In genomic region chr3:20890124-20890523, GRCh38 we compare ENCODE assay signal across 1 cellular context.
TF ChIP-seq lines count a peak whose summit lies in the region.

No MANE protein-coding gene starts in this region.

TF ChIP-seq in K562, 482 proteins besides CTCF, POLR2A, EP300 and RAD21 (continued from another document and continues in another):
- TF ChIP-seq, protein P1, sequence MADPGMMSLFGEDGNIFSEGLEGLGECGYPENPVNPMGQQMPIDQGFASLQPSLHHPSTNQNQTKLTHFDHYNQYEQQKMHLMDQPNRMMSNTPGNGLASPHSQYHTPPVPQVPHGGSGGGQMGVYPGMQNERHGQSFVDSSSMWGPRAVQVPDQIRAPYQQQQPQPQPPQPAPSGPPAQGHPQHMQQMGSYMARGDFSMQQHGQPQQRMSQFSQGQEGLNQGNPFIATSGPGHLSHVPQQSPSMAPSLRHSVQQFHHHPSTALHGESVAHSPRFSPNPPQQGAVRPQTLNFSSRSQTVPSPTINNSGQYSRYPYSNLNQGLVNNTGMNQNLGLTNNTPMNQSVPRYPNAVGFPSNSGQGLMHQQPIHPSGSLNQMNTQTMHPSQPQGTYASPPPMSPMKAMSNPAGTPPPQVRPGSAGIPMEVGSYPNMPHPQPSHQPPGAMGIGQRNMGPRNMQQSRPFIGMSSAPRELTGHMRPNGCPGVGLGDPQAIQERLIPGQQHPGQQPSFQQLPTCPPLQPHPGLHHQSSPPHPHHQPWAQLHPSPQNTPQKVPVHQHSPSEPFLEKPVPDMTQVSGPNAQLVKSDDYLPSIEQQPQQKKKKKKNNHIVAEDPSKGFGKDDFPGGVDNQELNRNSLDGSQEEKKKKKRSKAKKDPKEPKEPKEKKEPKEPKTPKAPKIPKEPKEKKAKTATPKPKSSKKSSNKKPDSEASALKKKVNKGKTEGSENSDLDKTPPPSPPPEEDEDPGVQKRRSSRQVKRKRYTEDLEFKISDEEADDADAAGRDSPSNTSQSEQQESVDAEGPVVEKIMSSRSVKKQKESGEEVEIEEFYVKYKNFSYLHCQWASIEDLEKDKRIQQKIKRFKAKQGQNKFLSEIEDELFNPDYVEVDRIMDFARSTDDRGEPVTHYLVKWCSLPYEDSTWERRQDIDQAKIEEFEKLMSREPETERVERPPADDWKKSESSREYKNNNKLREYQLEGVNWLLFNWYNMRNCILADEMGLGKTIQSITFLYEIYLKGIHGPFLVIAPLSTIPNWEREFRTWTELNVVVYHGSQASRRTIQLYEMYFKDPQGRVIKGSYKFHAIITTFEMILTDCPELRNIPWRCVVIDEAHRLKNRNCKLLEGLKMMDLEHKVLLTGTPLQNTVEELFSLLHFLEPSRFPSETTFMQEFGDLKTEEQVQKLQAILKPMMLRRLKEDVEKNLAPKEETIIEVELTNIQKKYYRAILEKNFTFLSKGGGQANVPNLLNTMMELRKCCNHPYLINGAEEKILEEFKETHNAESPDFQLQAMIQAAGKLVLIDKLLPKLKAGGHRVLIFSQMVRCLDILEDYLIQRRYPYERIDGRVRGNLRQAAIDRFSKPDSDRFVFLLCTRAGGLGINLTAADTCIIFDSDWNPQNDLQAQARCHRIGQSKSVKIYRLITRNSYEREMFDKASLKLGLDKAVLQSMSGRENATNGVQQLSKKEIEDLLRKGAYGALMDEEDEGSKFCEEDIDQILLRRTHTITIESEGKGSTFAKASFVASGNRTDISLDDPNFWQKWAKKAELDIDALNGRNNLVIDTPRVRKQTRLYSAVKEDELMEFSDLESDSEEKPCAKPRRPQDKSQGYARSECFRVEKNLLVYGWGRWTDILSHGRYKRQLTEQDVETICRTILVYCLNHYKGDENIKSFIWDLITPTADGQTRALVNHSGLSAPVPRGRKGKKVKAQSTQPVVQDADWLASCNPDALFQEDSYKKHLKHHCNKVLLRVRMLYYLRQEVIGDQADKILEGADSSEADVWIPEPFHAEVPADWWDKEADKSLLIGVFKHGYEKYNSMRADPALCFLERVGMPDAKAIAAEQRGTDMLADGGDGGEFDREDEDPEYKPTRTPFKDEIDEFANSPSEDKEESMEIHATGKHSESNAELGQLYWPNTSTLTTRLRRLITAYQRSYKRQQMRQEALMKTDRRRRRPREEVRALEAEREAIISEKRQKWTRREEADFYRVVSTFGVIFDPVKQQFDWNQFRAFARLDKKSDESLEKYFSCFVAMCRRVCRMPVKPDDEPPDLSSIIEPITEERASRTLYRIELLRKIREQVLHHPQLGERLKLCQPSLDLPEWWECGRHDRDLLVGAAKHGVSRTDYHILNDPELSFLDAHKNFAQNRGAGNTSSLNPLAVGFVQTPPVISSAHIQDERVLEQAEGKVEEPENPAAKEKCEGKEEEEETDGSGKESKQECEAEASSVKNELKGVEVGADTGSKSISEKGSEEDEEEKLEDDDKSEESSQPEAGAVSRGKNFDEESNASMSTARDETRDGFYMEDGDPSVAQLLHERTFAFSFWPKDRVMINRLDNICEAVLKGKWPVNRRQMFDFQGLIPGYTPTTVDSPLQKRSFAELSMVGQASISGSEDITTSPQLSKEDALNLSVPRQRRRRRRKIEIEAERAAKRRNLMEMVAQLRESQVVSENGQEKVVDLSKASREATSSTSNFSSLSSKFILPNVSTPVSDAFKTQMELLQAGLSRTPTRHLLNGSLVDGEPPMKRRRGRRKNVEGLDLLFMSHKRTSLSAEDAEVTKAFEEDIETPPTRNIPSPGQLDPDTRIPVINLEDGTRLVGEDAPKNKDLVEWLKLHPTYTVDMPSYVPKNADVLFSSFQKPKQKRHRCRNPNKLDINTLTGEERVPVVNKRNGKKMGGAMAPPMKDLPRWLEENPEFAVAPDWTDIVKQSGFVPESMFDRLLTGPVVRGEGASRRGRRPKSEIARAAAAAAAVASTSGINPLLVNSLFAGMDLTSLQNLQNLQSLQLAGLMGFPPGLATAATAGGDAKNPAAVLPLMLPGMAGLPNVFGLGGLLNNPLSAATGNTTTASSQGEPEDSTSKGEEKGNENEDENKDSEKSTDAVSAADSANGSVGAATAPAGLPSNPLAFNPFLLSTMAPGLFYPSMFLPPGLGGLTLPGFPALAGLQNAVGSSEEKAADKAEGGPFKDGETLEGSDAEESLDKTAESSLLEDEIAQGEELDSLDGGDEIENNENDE (IDR thresholded peaks at IDR 0.05; ENCODE audit: low read depth, low read length) = no peak
- TF ChIP-seq ZNF764 (CRISPR knock-in tag; IDR thresholded peaks at IDR 0.05; ENCODE audit: low read depth) (no peak), SMAD3 (CRISPR knock-in tag; conservative IDR thresholded peaks at IDR 0.05) (no peak), POLR2AphosphoS5 (IDR thresholded peaks at IDR 0.05; ENCODE audit: control insufficient read depth, insufficient read depth, low read depth, low read length) (peak; percentile 79), ZNF668 (CRISPR knock-in tag; IDR thresholded peaks at IDR 0.05) (no peak), GTF2E2 (tag; IDR thresholded peaks at IDR 0.05) (no peak), DPF2 (IDR thresholded peaks at IDR 0.05) (peak; percentile 91), ZNF696 (CRISPR knock-in tag; conservative IDR thresholded peaks at IDR 0.05) (no peak), MTA2 (IDR thresholded peaks at IDR 0.05; ENCODE audit: low read depth) (peak; percentile 81), ARHGAP35 (IDR thresholded peaks at IDR 0.05; ENCODE audit: partially characterized antibody) (no peak), ZNF444 (CRISPR knock-in tag; IDR thresholded peaks at IDR 0.05) (no peak), ZNF778 (CRISPR knock-in tag; IDR thresholded peaks at IDR 0.05) (no peak), ATF4 (CRISPR knock-in tag; IDR thresholded peaks at IDR 0.05) (no peak), ZNF347 (CRISPR knock-in tag; IDR thresholded peaks at IDR 0.05; ENCODE audit: low read depth) (no peak), ZNF311 (CRISPR knock-in tag; IDR thresholded peaks at IDR 0.05) (no peak), TCF3 (CRISPR knock-in tag; IDR thresholded peaks at IDR 0.05) (peak; percentile 82), NFATC3 (IDR thresholded peaks at IDR 0.05) (no peak), MECOM (CRISPR knock-in tag; IDR thresholded peaks at IDR 0.05) (no peak), ZNF140 (CRISPR knock-in tag; IDR thresholded peaks at IDR 0.05) (no peak), TFAM (CRISPR knock-in tag; conservative IDR thresholded peaks at IDR 0.05) (no peak), ZNF174 (CRISPR knock-in tag; IDR thresholded peaks at IDR 0.05) (no peak), BRF1 (IDR thresholded peaks at IDR 0.05; ENCODE audit: borderline replicate concordance, extremely low read depth, insufficient read length) (no peak), RBM14 (IDR thresholded peaks at IDR 0.05; ENCODE audit: borderline replicate concordance, insufficient read depth, low read depth, low read length) (no peak), TAF15 (IDR thresholded peaks at IDR 0.05; ENCODE audit: low read depth, low read length) (no peak), MXI1 (IDR thresholded peaks at IDR 0.05; ENCODE audit: low read depth, low read length) (no peak), KDM2B (CRISPR knock-in tag; IDR thresholded peaks at IDR 0.05) (no peak), GABPB1 (CRISPR knock-in tag; IDR thresholded peaks at IDR 0.05) (no peak), ZNF586 (CRISPR knock-in tag; conservative IDR thresholded peaks at IDR 0.05) (no peak), KLF13 (tag; IDR thresholded peaks at IDR 0.05; ENCODE audit: borderline replicate concordance, low read depth) (no peak), RERE (CRISPR knock-in tag; IDR thresholded peaks at IDR 0.05; ENCODE audit: borderline replicate concordance) (no peak), ELF4 (CRISPR knock-in tag; IDR thresholded peaks at IDR 0.05) (no peak), SP1 (CRISPR knock-in tag; IDR thresholded peaks at IDR 0.05) (no peak), FOXK1 (CRISPR knock-in tag; IDR thresholded peaks at IDR 0.05; ENCODE audit: borderline replicate concordance) (no peak), TAL1 (IDR thresholded peaks at IDR 0.05) (peak; percentile 85), CAMTA2 (CRISPR knock-in tag; conservative IDR thresholded peaks at IDR 0.05) (no peak), ZC3H8 (IDR thresholded peaks at IDR 0.05) (no peak), DIDO1 (tag; IDR thresholded peaks at IDR 0.05; ENCODE audit: low read depth) (no peak), HDGF (IDR thresholded peaks at IDR 0.05) (no peak), HNRNPLL (IDR thresholded peaks at IDR 0.05; ENCODE audit: low read depth, low read length, poor library complexity, severe bottlenecking) (no peak), SLC30A9 (CRISPR knock-in tag; IDR thresholded peaks at IDR 0.05) (no peak), IFI16 (CRISPR knock-in tag; IDR thresholded peaks at IDR 0.05) (no peak), SMARCA5 (IDR thresholded peaks at IDR 0.05) (no peak), MAFF (IDR thresholded peaks at IDR 0.05; ENCODE audit: low read length) (no peak), ZNF584 (CRISPR knock-in tag; IDR thresholded peaks at IDR 0.05; ENCODE audit: low read depth) (no peak), DMBX1 (CRISPR knock-in tag; IDR thresholded peaks at IDR 0.05; ENCODE audit: borderline replicate concordance) (peak; percentile 26; the same call in 1 of the 2 replicates), ETS1 (conservative IDR thresholded peaks at IDR 0.05; ENCODE audit: control insufficient read depth, low read depth, low read length) (no peak)
- TF ChIP-seq, protein P2, sequence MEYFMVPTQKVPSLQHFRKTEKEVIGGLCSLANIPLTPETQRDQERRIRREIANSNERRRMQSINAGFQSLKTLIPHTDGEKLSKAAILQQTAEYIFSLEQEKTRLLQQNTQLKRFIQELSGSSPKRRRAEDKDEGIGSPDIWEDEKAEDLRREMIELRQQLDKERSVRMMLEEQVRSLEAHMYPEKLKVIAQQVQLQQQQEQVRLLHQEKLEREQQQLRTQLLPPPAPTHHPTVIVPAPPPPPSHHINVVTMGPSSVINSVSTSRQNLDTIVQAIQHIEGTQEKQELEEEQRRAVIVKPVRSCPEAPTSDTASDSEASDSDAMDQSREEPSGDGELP (CRISPR knock-in tag; IDR thresholded peaks at IDR 0.05; ENCODE audit: borderline replicate concordance) = peak; percentile 21; the same call in 1 of the 2 replicates
- TF ChIP-seq, protein P3, sequence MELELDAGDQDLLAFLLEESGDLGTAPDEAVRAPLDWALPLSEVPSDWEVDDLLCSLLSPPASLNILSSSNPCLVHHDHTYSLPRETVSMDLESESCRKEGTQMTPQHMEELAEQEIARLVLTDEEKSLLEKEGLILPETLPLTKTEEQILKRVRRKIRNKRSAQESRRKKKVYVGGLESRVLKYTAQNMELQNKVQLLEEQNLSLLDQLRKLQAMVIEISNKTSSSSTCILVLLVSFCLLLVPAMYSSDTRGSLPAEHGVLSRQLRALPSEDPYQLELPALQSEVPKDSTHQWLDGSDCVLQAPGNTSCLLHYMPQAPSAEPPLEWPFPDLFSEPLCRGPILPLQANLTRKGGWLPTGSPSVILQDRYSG (tag; conservative IDR thresholded peaks at IDR 0.05; ENCODE audit: low read depth) = no peak
- TF ChIP-seq, protein P4, sequence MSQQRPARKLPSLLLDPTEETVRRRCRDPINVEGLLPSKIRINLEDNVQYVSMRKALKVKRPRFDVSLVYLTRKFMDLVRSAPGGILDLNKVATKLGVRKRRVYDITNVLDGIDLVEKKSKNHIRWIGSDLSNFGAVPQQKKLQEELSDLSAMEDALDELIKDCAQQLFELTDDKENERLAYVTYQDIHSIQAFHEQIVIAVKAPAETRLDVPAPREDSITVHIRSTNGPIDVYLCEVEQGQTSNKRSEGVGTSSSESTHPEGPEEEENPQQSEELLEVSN (IDR thresholded peaks at IDR 0.05; ENCODE audit: borderline replicate concordance in 1 of 2, extremely low read depth in 1 of 2, insufficient read depth in 1 of 2, insufficient read length in 1 of 2, low read depth in 1 of 2, low read length in 1 of 2, poor library complexity in 1 of 2, severe bottlenecking in 1 of 2) = no peak
